Comparison of ENCODE assay signal across 35 cellular contexts in the genomic region with DNA sequence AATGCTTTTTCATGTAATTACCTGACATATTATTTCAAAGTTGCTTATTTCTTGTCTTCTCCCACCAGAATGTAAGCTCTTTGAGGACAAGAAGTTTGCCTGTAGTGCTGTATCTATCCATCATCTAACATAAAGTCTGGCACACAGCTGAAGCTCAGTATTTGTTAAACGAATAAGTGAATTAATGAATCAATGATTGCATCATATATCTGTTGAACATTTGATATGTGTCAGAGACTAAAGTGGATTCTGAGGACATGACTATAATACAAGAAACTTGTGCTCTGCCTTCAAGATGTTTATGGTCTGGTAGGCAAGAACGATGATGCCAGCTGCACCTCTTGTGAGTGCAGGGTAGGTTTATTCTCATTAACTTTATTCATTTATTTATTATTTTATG.
"Had no signal": no experiment of that assay in that cellular context is flagged by ENCODE, and none has a peak within 500 bp of the region (broad histone marks: within the 10 kb centered on the region; RNA-seq: fewer than 3 reads in every experiment).

No MANE protein-coding gene starts in this region.

- DNase-seq: Kasumi-1, MG63, MM.1S, MV-4-11, NCI-H1048, NCI-H1092, NCI-H1092 treated with DMSO at 0.1 percent for 48 hours, NCI-H1105, NCI-H1105 treated with DMSO at 0.1 percent for 48 hours, NCI-H1417, NCI-H1417 treated with DMSO at 0.1 percent for 48 hours, NCI-H1436, NCI-H1436 treated with DMSO at 0.1 percent for 48 hours, NCI-H146, NCI-H1694, NCI-H1694 treated with DMSO at 0.1 percent for 48 hours, NCI-H187, NCI-H187 treated with DMSO at 0.1 percent for 48 hours, NCI-H1930, NCI-H2029, NCI-H2029 treated with DMSO at 0.1 percent for 48 hours, NCI-H2081, NCI-H2081 treated with DMSO at 0.1 percent for 48 hours, NCI-H2107, NCI-H2171, NCI-H2171 treated with DMSO at 0.1 percent for 48 hours, NCI-H2227 treated with DMSO at 0.1 percent for 48 hours, NCI-H226, NCI-H345, NCI-H446, NCI-H446 treated with DMSO at 0.1 percent for 48 hours, NCI-H510A, NCI-H510A treated with DMSO at 0.1 percent for 48 hours, NCI-H524, NCI-H524 treated with DMSO at 0.1 percent for 48 hours had no signal

- H3K9me3 ChIP-seq: MG63 had no signal

- H3K27me3 ChIP-seq: MG63 had no signal

- H3K4me3 ChIP-seq: MG63 had no signal

- H3K36me3 ChIP-seq: MG63 had no signal
